15 cellular contexts compared by ENCODE assay signal in the genomic region with DNA sequence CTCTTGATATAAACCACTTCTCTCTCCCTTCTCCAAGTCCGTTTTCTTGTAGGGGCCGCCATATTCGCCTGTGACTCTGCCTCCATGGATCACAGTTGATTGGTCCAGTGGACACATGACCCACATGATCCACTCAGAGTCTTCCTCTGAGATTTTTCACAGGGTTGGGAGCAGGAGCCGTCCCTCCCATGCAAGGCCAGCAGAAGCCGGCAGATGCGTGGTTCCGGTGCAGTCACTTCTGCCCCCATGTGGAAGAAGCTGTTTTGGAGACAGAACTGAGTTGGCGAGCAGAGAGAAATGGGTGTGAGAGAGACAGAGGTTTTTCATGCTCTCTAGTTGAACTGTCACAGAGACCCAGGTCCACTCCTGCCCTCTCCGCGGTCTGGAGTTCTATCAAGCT.
A peak's percentile ranks its signal among the peaks of the same experiment; 100 is the strongest.
DNase-seq lines count a peak whose midpoint lies in the region; ATAC-seq and TF ChIP-seq lines count a peak whose summit lies in the region.
"Had no signal": no experiment of that assay in that cellular context is flagged by ENCODE, and none has a peak within 500 bp of the region (broad histone marks: within the 10 kb centered on the region; RNA-seq: fewer than 3 reads in every experiment).

No MANE protein-coding gene starts in this region.

- H3K9me3 Mint-ChIP-seq in HFFc6 = peaks cover 4% of the 10 kb centered on the region; the same call in 1 of the 2 replicates
- H3K9me3 Mint-ChIP-seq: naive thymus-derived CD8-positive, alpha-beta T cell had no signal

- H3K4me3 Mint-ChIP-seq in HFFc6 = no peak overlapping the region
- H3K4me3 Mint-ChIP-seq: CD4-positive, alpha-beta memory T cell; naive thymus-derived CD8-positive, alpha-beta T cell had no signal

- peaks cover 4% of the 10 kb centered on the region for H3K27me3 Mint-ChIP-seq in HFFc6 (ENCODE audit: insufficient read depth)

- no peak overlapping the region for H3K27ac Mint-ChIP-seq in HFFc6
- H3K27ac Mint-ChIP-seq: CD4-positive, alpha-beta memory T cell; naive thymus-derived CD8-positive, alpha-beta T cell had no signal

- H3K27ac ChIP-seq in adrenal gland = no peak overlapping the region
- H3K27ac ChIP-seq: spleen had no signal

- no peak for TF ChIP-seq POLR2A in adrenal gland (IDR thresholded peaks at IDR 0.05)

- DNase-seq in AG09309 (ENCODE audit: low read depth) (no peak), HFFc6 (peak; percentile 30), adrenal gland (peak in 2 of 7 donors; percentile 4 to 22), iPS DF 4.7 (ENCODE audit: extremely low read depth, low spot score) (peak; percentile 7), NCI-H446 (lab: John Stamatoyannopoulos, UW) (no peak)
- DNase-seq: activated CD4-positive, alpha-beta T cell treated with anti-CD3 and anti-CD28 coated beads for 4 hours; activated naive CD4-positive, alpha-beta T cell treated with Interleukin-2 at 50 U/mL for 16 hours; CD4-positive, alpha-beta memory T cell; naive thymus-derived CD8-positive, alpha-beta T cell; NCI-H2171; SHP77; spleen had no signal

- peaks cover 5% of the 10 kb centered on the region for H3K36me3 Mint-ChIP-seq in HFFc6 (ENCODE audit: low read depth)
- H3K36me3 Mint-ChIP-seq: CD4-positive, alpha-beta memory T cell; naive thymus-derived CD8-positive, alpha-beta T cell had no signal

- no peaks in the 10 kb centered on the region for H3K4me1 Mint-ChIP-seq in HFFc6 (ENCODE audit: low read depth)

- intact Hi-C loops in adrenal gland (cut with DNase I) = no loop called here

- H3K4me3 ChIP-seq in AG09309 (ENCODE audit: control insufficient read depth, low read depth, low read length) (no peak overlapping the region), adrenal gland (no peak overlapping the region)
- H3K4me3 ChIP-seq: spleen had no signal

- no peaks in the 10 kb centered on the region for H3K4me1 ChIP-seq in adrenal gland (replicated peaks in 1 of 2)

- H3K9me3 ChIP-seq in adrenal gland (replicated peaks in 1 of 3) = no peaks in the 10 kb centered on the region

- WGBS in adrenal gland, 4 donors = 37 to 58% (median 49%) methylated on average over 10 of the region's 10 CpGs

- no peak for ATAC-seq in GM21381 (IDR thresholded peaks at IDR 0.05; ENCODE audit: unreplicated experiment)
- ATAC-seq in GM18909 (IDR thresholded peaks at IDR 0.05; ENCODE audit: poor library complexity, unreplicated experiment) = no peak
- ATAC-seq in GM21825 (IDR thresholded peaks at IDR 0.05; ENCODE audit: unreplicated experiment) = no peak
- ATAC-seq: naive thymus-derived CD8-positive, alpha-beta T cell had no signal

- TF ChIP-seq CTCF in AG09309 (IDR thresholded peaks at IDR 0.05; ENCODE audit: control insufficient read depth, insufficient read depth, low read depth, low read length, missing control alignments) = peak; percentile 39
- peak; percentile 61 for TF ChIP-seq CTCF in HFFc6 (IDR thresholded peaks at IDR 0.05)
- peak in 4 of 6 experiments; percentile 6 to 25 (median 20) for TF ChIP-seq CTCF in adrenal gland (IDR thresholded peaks at IDR 0.05)

- H3K36me3 ChIP-seq in adrenal gland (replicated peaks in 1 of 2) = no peaks in the 10 kb centered on the region
- H3K36me3 ChIP-seq: spleen had no signal

- no peaks in the 10 kb centered on the region for H3K27me3 ChIP-seq in adrenal gland

Comparison
In these comparisons a context has a peak if more than half of its experiments do, and no peak if none do; other contexts are left out.
1. DNase-seq: peak in HFFc6 (single experiment) and iPS DF 4.7 (single experiment); none in AG09309 (single experiment) and NCI-H446 (0 of 2).
2. Peak in every context shown above with its lines, with median percentiles within 50 percentile points of each other: CTCF ChIP-seq.